In genomic region chr1:150111670-150112069, GRCh38 we compare ENCODE assay signal across 23 cellular contexts. TPM values are rescaled to one million over a fixed set of nuclear protein-coding genes. Genes with fewer than 3 reads are reported as not detected.
DNase-seq lines count a peak whose midpoint lies in the region; ATAC-seq and FAIRE-seq lines count a peak whose summit lies in the region.
"Had no signal": no experiment of that assay in that cellular context is flagged by ENCODE, and none has a peak within 500 bp of the region (broad histone marks: within the 10 kb centered on the region; RNA-seq: fewer than 3 reads in every experiment).

No MANE protein-coding gene starts in this region.

- H3K4me3 Mint-ChIP-seq in stimulated activated naive CD8-positive, alpha-beta T cell treated with anti-CD3 and anti-CD28 coated beads, Interleukin-15, Interleukin-2, amounts not matched to agents 100 ng/mL and 50 ng/mL, for 24 hours: peak overlapping the region; percentile 44

- peaks cover 40% of the 10 kb centered on the region for H3K4me1 ChIP-seq in effector memory CD4-positive, alpha-beta T cell (ENCODE audit: control insufficient read depth, insufficient read depth, low read length, poor library complexity, severe bottlenecking)
- H3K4me1 ChIP-seq: body of pancreas, thyroid gland had no signal

- peaks cover 11% of the 10 kb centered on the region for H3K9me3 Mint-ChIP-seq in stimulated activated naive CD8-positive, alpha-beta T cell treated with anti-CD3 and anti-CD28 coated beads, Interleukin-15, Interleukin-2, amounts not matched to agents 100 ng/mL and 50 ng/mL, for 24 hours

- DNase-seq in stimulated activated naive CD8-positive, alpha-beta T cell treated with anti-CD3 and anti-CD28 coated beads, Interleukin-15, Interleukin-2, amounts not matched to agents 100 U/mL and 50 U/mL, for 24 hours: no peak
- no peak for DNase-seq in effector memory CD4-positive, alpha-beta T cell
- DNase-seq in A172 (ENCODE audit: low spot score) (no peak), mesenteric fat pad (ENCODE audit: low spot score) (no peak)
- DNase-seq: activated CD4-positive, alpha-beta T cell treated with anti-CD3 and anti-CD28 coated beads for 1 hour; body of pancreas; foreskin fibroblast; GDM1; heart right ventricle; Kasumi-1; NCI-H1694 treated with DMSO at 0.1 percent for 48 hours; NCI-H2171; NCI-H524; occipital lobe; SHP77; small intestine; stimulated activated CD4-positive, alpha-beta T cell treated with anti-CD3 and anti-CD28 coated beads, Interleukin-4, amount 100 ng/mL, for 1 hour; stimulated activated naive CD4-positive, alpha-beta T cell; thyroid gland had no signal

- H3K36me3 ChIP-seq in effector memory CD4-positive, alpha-beta T cell (ENCODE audit: control insufficient read depth, insufficient read depth, low read length): no peaks in the 10 kb centered on the region
- H3K36me3 ChIP-seq: thyroid gland had no signal

- H3K27me3 ChIP-seq in effector memory CD4-positive, alpha-beta T cell (replicated peaks; ENCODE audit: control insufficient read depth, insufficient read depth, low read length, poor library complexity, severe bottlenecking): no peaks in the 10 kb centered on the region
- H3K27me3 ChIP-seq: body of pancreas, heart right ventricle, thyroid gland had no signal

- peaks cover 45% of the 10 kb centered on the region for H3K4me1 Mint-ChIP-seq in stimulated activated naive CD8-positive, alpha-beta T cell treated with anti-CD3 and anti-CD28 coated beads, Interleukin-15, Interleukin-2, amounts not matched to agents 100 ng/mL and 50 ng/mL, for 24 hours (ENCODE audit: low read depth)

- H3K9me3 ChIP-seq in effector memory CD4-positive, alpha-beta T cell (ENCODE audit: control insufficient read depth, low read length): no peaks in the 10 kb centered on the region
- H3K9me3 ChIP-seq: body of pancreas, thyroid gland had no signal

- no peak overlapping the region for H3K27ac Mint-ChIP-seq in stimulated activated naive CD8-positive, alpha-beta T cell treated with anti-CD3 and anti-CD28 coated beads, Interleukin-15, Interleukin-2, amounts not matched to agents 100 ng/mL and 50 ng/mL, for 24 hours

- peak overlapping the region; percentile 46 for H3K4me3 ChIP-seq in effector memory CD4-positive, alpha-beta T cell (ENCODE audit: insufficient read depth, low read depth, low read length, poor library complexity, severe bottlenecking)
- H3K4me3 ChIP-seq: body of pancreas, thyroid gland had no signal

- no peak for ATAC-seq in stimulated activated naive CD8-positive, alpha-beta T cell treated with anti-CD3 and anti-CD28 coated beads, Interleukin-15, Interleukin-2, amounts not matched to agents 100 U/mL and 50 U/mL, for 24 hours
- no peak for ATAC-seq in HG03439 (IDR thresholded peaks at IDR 0.05; ENCODE audit: unreplicated experiment)
- ATAC-seq: body of pancreas, heart right ventricle had no signal

- peak; percentile 45 for FAIRE-seq in TTC549 (lab: Jason Lieb, UNC)
- FAIRE-seq: small intestine had no signal

- H3K36me3 Mint-ChIP-seq in stimulated activated naive CD8-positive, alpha-beta T cell treated with anti-CD3 and anti-CD28 coated beads, Interleukin-15, Interleukin-2, amounts not matched to agents 100 ng/mL and 50 ng/mL, for 24 hours (ENCODE audit: low read depth): peaks cover 48% of the 10 kb centered on the region

- peak overlapping the region; percentile 67 for H3K27ac ChIP-seq in effector memory CD4-positive, alpha-beta T cell (ENCODE audit: insufficient read depth, low read length, poor library complexity, severe bottlenecking)
- H3K27ac ChIP-seq: body of pancreas, epithelial cell of prostate, thyroid gland had no signal

- no peaks in the 10 kb centered on the region for H3K27me3 Mint-ChIP-seq in stimulated activated naive CD8-positive, alpha-beta T cell treated with anti-CD3 and anti-CD28 coated beads, Interleukin-15, Interleukin-2, amounts not matched to agents 100 ng/mL and 50 ng/mL, for 24 hours

RNA-seq across cellular contexts. Expression of gene PLEKHO1, which starts 38.0 kb away (rescaled TPM):
- 69.1 and 82.9 TPM in 2 replicates for total RNA-seq in A172 (2014; rRNA removed; shearing (Covaris generic))
- total RNA-seq in mesenteric fat pad: 33.1 TPM

RNA-seq across cellular contexts. Expression of gene VPS45, which starts 44.1 kb away (rescaled TPM):
- 57.5 and 72.8 TPM in 2 replicates for total RNA-seq in A172 (2014; rRNA removed; shearing (Covaris generic))
- 35.5 TPM for total RNA-seq in mesenteric fat pad
